ENCODE assay signal across 22 cellular contexts in genomic region chr9:86839522-86839921, GRCh38.
"Had no signal": no experiment of that assay in that cellular context is flagged by ENCODE, and none has a peak within 500 bp of the region (broad histone marks: within the 10 kb centered on the region; RNA-seq: fewer than 3 reads in every experiment).

No MANE protein-coding gene starts in this region.

- H3K9me3 Mint-ChIP-seq: effector memory CD8-positive, alpha-beta T cell; memory B cell; natural killer cell; neural progenitor cell; stimulated activated naive CD8-positive, alpha-beta T cell treated with anti-CD3 and anti-CD28 coated beads, Interleukin-15, Interleukin-2, amounts not matched to agents 100 ng/mL and 50 ng/mL, for 24 hours had no signal

- H3K4me2 ChIP-seq: hepatocyte, neural progenitor cell had no signal

- H3K27ac ChIP-seq: hepatocyte, neural progenitor cell, parathyroid adenoma, thoracic aorta, tibial nerve, upper lobe of left lung, vagina had no signal

- H3K36me3 ChIP-seq: neural progenitor cell, thoracic aorta, tibial nerve, upper lobe of left lung, vagina had no signal

- H3K79me2 ChIP-seq: hepatocyte, parathyroid adenoma had no signal

- H3K4me1 ChIP-seq: neural progenitor cell, parathyroid adenoma, upper lobe of left lung, vagina had no signal

- H2AFZ ChIP-seq: hepatocyte, neural progenitor cell, parathyroid adenoma had no signal

- H3K4me3 Mint-ChIP-seq: effector memory CD8-positive, alpha-beta T cell; memory B cell; natural killer cell; neural progenitor cell; stimulated activated naive B cell treated with anti-CD40 and anti-IgM and Interleukin-4, amounts not matched to agents 10 μg/mL and 1 μg/mL and 100 μg/mL, for 72 hours; stimulated activated naive CD8-positive, alpha-beta T cell treated with anti-CD3 and anti-CD28 coated beads, Interleukin-15, Interleukin-2, amounts not matched to agents 100 ng/mL and 50 ng/mL, for 24 hours had no signal

- H3K4me1 Mint-ChIP-seq: memory B cell, natural killer cell had no signal

- DNase-seq: cerebellar nuclear complex; cortex of kidney; effector memory CD8-positive, alpha-beta T cell; erythroblast; head of caudate nucleus; natural killer cell; small intestine; stimulated activated CD4-positive, alpha-beta T cell treated with anti-CD3 and anti-CD28 coated beads, Interleukin-15, amount 100 ng/mL, for 24 hours; stimulated activated CD4-positive, alpha-beta T cell treated with anti-CD3 and anti-CD28 coated beads, Interleukin-2, amount 100 ng/mL, for 48 hours; stimulated activated naive B cell treated with anti-CD40 and anti-IgM and Interleukin-4, amounts not matched to agents 10 μg/mL and 1 μg/mL and 100 μg/mL, for 72 hours had no signal

- ATAC-seq: effector memory CD8-positive, alpha-beta T cell; left colon; natural killer cell; stimulated activated naive B cell treated with anti-CD40 and anti-IgM and Interleukin-4, amounts not matched to agents 10 μg/mL and 1 μg/mL and 100 μg/mL, for 72 hours had no signal

- H3K27me3 ChIP-seq: hepatocyte, neural progenitor cell, tibial nerve, upper lobe of left lung, vagina had no signal

- H3K36me3 Mint-ChIP-seq: memory B cell; natural killer cell; neural progenitor cell; stimulated activated naive B cell treated with anti-CD40 and anti-IgM and Interleukin-4, amounts not matched to agents 10 μg/mL and 1 μg/mL and 100 μg/mL, for 72 hours had no signal

- H3K4me3 ChIP-seq: hepatocyte, lung, neural progenitor cell, thoracic aorta, tibial nerve, upper lobe of left lung, vagina had no signal

- H3K27ac Mint-ChIP-seq: effector memory CD8-positive, alpha-beta T cell; memory B cell; natural killer cell; progenitor cell of endocrine pancreas; stimulated activated naive B cell treated with anti-CD40 and anti-IgM and Interleukin-4, amounts not matched to agents 10 μg/mL and 1 μg/mL and 100 μg/mL, for 72 hours; stimulated activated naive CD8-positive, alpha-beta T cell treated with anti-CD3 and anti-CD28 coated beads, Interleukin-15, Interleukin-2, amounts not matched to agents 100 ng/mL and 50 ng/mL, for 24 hours had no signal

- H3K9me3 ChIP-seq: thoracic aorta, tibial nerve, upper lobe of left lung, vagina had no signal
